In genomic region chr1:9717193-9718005, GRCh38 we compare ENCODE assay signal across 8 cellular contexts.
DNase-seq lines count a peak whose midpoint lies in the region; ATAC-seq and TF ChIP-seq lines count a peak whose summit lies in the region.

No MANE protein-coding gene starts in this region.

- H3F3A ChIP-seq in neural progenitor cell (ENCODE audit: low read depth): peaks cover 7% of the 10 kb centered on the region

- H2AFZ ChIP-seq in neural progenitor cell (replicated peaks): peak overlapping the region; percentile 57

- peak overlapping the region; percentile 91 to 93 for H3K27ac Mint-ChIP-seq in effector memory CD8-positive, alpha-beta T cell
- H3K27ac Mint-ChIP-seq in neural progenitor cell: no peak overlapping the region

- peaks cover 90% of the 10 kb centered on the region for H3K36me3 Mint-ChIP-seq in effector memory CD8-positive, alpha-beta T cell (ENCODE audit: insufficient read depth)
- H3K36me3 Mint-ChIP-seq in neural progenitor cell: no peaks in the 10 kb centered on the region

- peak overlapping the region; percentile 79 to 85 for H3K4me3 Mint-ChIP-seq in effector memory CD8-positive, alpha-beta T cell
- no peak overlapping the region for H3K4me3 Mint-ChIP-seq in neural progenitor cell

- no peaks in the 10 kb centered on the region for H3K27me3 Mint-ChIP-seq in effector memory CD8-positive, alpha-beta T cell
- H3K27me3 Mint-ChIP-seq in neural progenitor cell (ENCODE audit: insufficient read depth, low read depth): peaks cover 2% of the 10 kb centered on the region

- H3K9ac ChIP-seq in neural progenitor cell: no peak overlapping the region

- no peaks in the 10 kb centered on the region for H3K9me3 Mint-ChIP-seq in effector memory CD8-positive, alpha-beta T cell
- no peaks in the 10 kb centered on the region for H3K9me3 Mint-ChIP-seq in neural progenitor cell

- H3K4me3 ChIP-seq in neural progenitor cell (no peak overlapping the region), suprapubic skin (peak overlapping the region; percentile 26)

- DNase-seq in activated CD4-positive, alpha-beta T cell treated with anti-CD3 and anti-CD28 coated beads for 48 hours: peak; percentile 90
- DNase-seq in effector memory CD8-positive, alpha-beta T cell: peak; percentile 76 to 82 (median 79)
- DNase-seq in neural progenitor cell (ENCODE audit: low spot score): no peak
- DNase-seq in suprapubic skin (ENCODE audit: low spot score in 2 of 2): no peak
- no peak for DNase-seq in DMS 273 treated with DMSO at 0.1 percent for 48 hours (lab: John Stamatoyannopoulos, UW)

- TF ChIP-seq POLR2A in suprapubic skin (IDR thresholded peaks at IDR 0.05): no peak

- H3K4me2 ChIP-seq in neural progenitor cell: no peak overlapping the region

- H3K27ac ChIP-seq in neural progenitor cell: no peak overlapping the region
- H3K27ac ChIP-seq in suprapubic skin: peak overlapping the region; percentile 59

- no peaks in the 10 kb centered on the region for H3K27me3 ChIP-seq in neural progenitor cell
- H3K27me3 ChIP-seq in suprapubic skin: no peaks in the 10 kb centered on the region

- TF ChIP-seq EP300 in suprapubic skin (IDR thresholded peaks at IDR 0.05): no peak

- 66% methylated on average over 21 of the region's 25 CpGs for WGBS in suprapubic skin

- no peaks in the 10 kb centered on the region for H3K79me2 ChIP-seq in neural progenitor cell (ENCODE audit: low read depth)

- H3K36me3 ChIP-seq in neural progenitor cell: no peaks in the 10 kb centered on the region
- H3K36me3 ChIP-seq in suprapubic skin: peaks cover 24% of the 10 kb centered on the region

- ATAC-seq in GM18907 (IDR thresholded peaks at IDR 0.05; ENCODE audit: unreplicated experiment) (peak; percentile 63), HG03521 (IDR thresholded peaks at IDR 0.05; ENCODE audit: unreplicated experiment) (peak; percentile 47), HG03457 (IDR thresholded peaks at IDR 0.05; ENCODE audit: unreplicated experiment) (no peak)
- ATAC-seq in effector memory CD8-positive, alpha-beta T cell (replicated peaks): peak; percentile 85

- H3K4me1 Mint-ChIP-seq in effector memory CD8-positive, alpha-beta T cell (ENCODE audit: low read depth in 2 of 2): peaks cover 35 to 48% of the 10 kb centered on the region in 2 donors
- H3K4me1 Mint-ChIP-seq in neural progenitor cell: peaks cover 8% of the 10 kb centered on the region

- TF ChIP-seq CTCF in neural progenitor cell (IDR thresholded peaks at IDR 0.05): no peak
- no peak for TF ChIP-seq CTCF in suprapubic skin (IDR thresholded peaks at IDR 0.05)

- H3K4me1 ChIP-seq in neural progenitor cell: no peaks in the 10 kb centered on the region
- H3K4me1 ChIP-seq in suprapubic skin: peaks cover 23% of the 10 kb centered on the region

- H4K20me1 ChIP-seq in neural progenitor cell (ENCODE audit: low read depth): no peaks in the 10 kb centered on the region

- H3K9me3 ChIP-seq in neural progenitor cell (ENCODE audit: low read depth): no peaks in the 10 kb centered on the region
- no peaks in the 10 kb centered on the region for H3K9me3 ChIP-seq in suprapubic skin

Comparison
In these comparisons a context has a peak if more than half of its experiments do, and no peak if none do; other contexts are left out.
1. DNase-seq: peak in activated CD4-positive, alpha-beta T cell treated with anti-CD3 and anti-CD28 coated beads for 48 hours (single experiment) and effector memory CD8-positive, alpha-beta T cell (3 of 3); none in neural progenitor cell (single experiment), suprapubic skin (0 of 2) and DMS 273 treated with DMSO at 0.1 percent for 48 hours (single experiment).